Comparison of ENCODE assay signal across 1 cellular context in the genomic region with DNA sequence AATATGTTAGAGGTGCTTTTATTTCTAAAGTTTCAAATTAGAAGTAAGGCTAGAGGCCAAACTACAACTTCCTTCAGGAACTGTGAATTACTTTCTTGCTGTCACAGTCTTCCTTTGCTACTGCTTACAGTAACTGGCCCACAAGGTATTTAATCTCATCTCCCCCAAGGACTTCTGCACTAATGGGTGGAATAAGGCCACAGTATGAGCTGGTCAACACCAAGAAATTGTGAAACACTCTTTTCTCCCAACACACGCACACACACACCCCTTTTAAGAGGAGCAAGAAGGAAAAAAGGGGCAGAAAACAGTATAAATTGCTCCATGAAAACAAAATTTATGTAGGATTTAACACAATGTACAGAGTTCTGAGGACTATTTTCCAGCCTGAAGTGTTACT.
TF ChIP-seq lines count a peak whose summit lies in the region.

No MANE protein-coding gene starts in this region.

TF ChIP-seq in IMR-90, 13 proteins besides CTCF, POLR2A, EP300 and RAD21:
- TF ChIP-seq RCOR1 (IDR thresholded peaks at IDR 0.05; ENCODE audit: insufficient replicate concordance, low read length) (no peak), CEBPB (IDR thresholded peaks at IDR 0.05; ENCODE audit: low read depth, low read length) (no peak)
